In genomic region chr2:186946896-186947467, GRCh38 we compare ENCODE assay signal across 25 cellular contexts.
DNase-seq lines count a peak whose midpoint lies in the region; ATAC-seq, FAIRE-seq and TF ChIP-seq lines count a peak whose summit lies in the region.
"Had no signal": no experiment of that assay in that cellular context is flagged by ENCODE, and none has a peak within 500 bp of the region (broad histone marks: within the 10 kb centered on the region; RNA-seq: fewer than 3 reads in every experiment).

No MANE protein-coding gene starts in this region.

- no peak overlapping the region for H3K4me3 Mint-ChIP-seq in GM23338
- H3K4me3 Mint-ChIP-seq: CD4-positive, alpha-beta T cell; IgD-negative memory B cell; T-cell; T-helper 2 cell treated with Interferon-gamma antibody and Interleukin-4, amounts not matched to agents 5 μg/mL and 100 μg/mL, for 36 hours had no signal

- H3K4me1 Mint-ChIP-seq in GM23338, result no peaks in the 10 kb centered on the region

- H3K4me2 ChIP-seq in GM23338, result no peak overlapping the region
- H3K4me2 ChIP-seq: BLaER1 had no signal

- no peaks in the 10 kb centered on the region for H3K36me3 ChIP-seq in GM23338 (ENCODE audit: insufficient read depth)
- no peaks in the 10 kb centered on the region for H3K36me3 ChIP-seq in bronchial epithelial cell (ENCODE audit: control insufficient read depth, insufficient read depth, low read length)
- no peaks in the 10 kb centered on the region for H3K36me3 ChIP-seq in lower lobe of right lung
- H3K36me3 ChIP-seq: BLaER1, Peyer's patch, SJCRH30 had no signal

- peak in 2 of 3 experiments; percentile 15 to 36 for DNase-seq in NCI-H1417 (lab: John Stamatoyannopoulos, UW)
- no peak for DNase-seq in NCI-H1417 treated with DMSO at 0.1 percent for 48 hours (lab: John Stamatoyannopoulos, UW)
- DNase-seq in GM23338 (ENCODE audit: low spot score), result peak; percentile 8
- peak; percentile 7 for DNase-seq in NCI-H510A (lab: John Stamatoyannopoulos, UW)
- DNase-seq in bronchial epithelial cell (ENCODE audit: low read depth), result no peak
- no peak for DNase-seq in DMS79 (lab: John Stamatoyannopoulos, UW)
- DNase-seq in lower lobe of right lung, result no peak
- no peak for DNase-seq in left cardiac atrium
- DNase-seq: ACHN; Caco-2; CD4-positive, alpha-beta T cell; DMS 273 treated with DMSO at 0.1 percent for 48 hours; GDM1; Karpas-422; NCI-H1436; NCI-H2029; NCI-H526; Peyer's patch; SJCRH30; T-cell had no signal

- intact Hi-C loops in lower lobe of right lung (cut with DNase I), result no loop called here
- intact Hi-C loops in left cardiac atrium (cut with DNase I), result no loop called here

- ATAC-seq in GM23338, result no peak; the same call in 2 of the 3 replicates
- no peak for ATAC-seq in lower lobe of right lung
- ATAC-seq in left cardiac atrium, result no peak
- ATAC-seq: T-cell had no signal

- 0 out of 2 replicates have a peak, but pooled peaks cover 3% of the 10 kb centered on the region for H3K9me2 ChIP-seq in GM23338 (ENCODE audit: insufficient read depth)

- H3K27ac ChIP-seq in GM23338 (ENCODE audit: low read depth), result no peak overlapping the region
- no peak overlapping the region for H3K27ac ChIP-seq in lower lobe of right lung
- H3K27ac ChIP-seq: 22Rv1, BLaER1, Peyer's patch, SJCRH30 had no signal

- H2AFZ ChIP-seq in GM23338, result no peak overlapping the region

- TF ChIP-seq CTCF in GM23338 (conservative IDR thresholded peaks at IDR 0.05; ENCODE audit: low read depth in 2 of 2) (no peak), bronchial epithelial cell (IDR thresholded peaks at IDR 0.05; ENCODE audit: insufficient read depth, low read length, severe bottlenecking) (no peak), lower lobe of right lung (IDR thresholded peaks at IDR 0.05) (no peak)

- no peaks in the 10 kb centered on the region for H3K9me3 ChIP-seq in lower lobe of right lung
- H3K9me3 ChIP-seq: BLaER1, Caco-2, Peyer's patch, SJCRH30 had no signal

- no peaks in the 10 kb centered on the region for H4K20me1 ChIP-seq in GM23338 (replicated peaks; ENCODE audit: insufficient read depth)
- H4K20me1 ChIP-seq: BLaER1 had no signal

- H3K27me3 Mint-ChIP-seq in GM23338 (ENCODE audit: insufficient read depth, low read depth, poor library complexity), result no peaks in the 10 kb centered on the region
- H3K27me3 Mint-ChIP-seq: CD4-positive, alpha-beta T cell; IgD-negative memory B cell; T-cell had no signal

- H3F3A ChIP-seq in GM23338 (replicated peaks; ENCODE audit: low read depth), result no peaks in the 10 kb centered on the region

- peak; percentile 32 for FAIRE-seq in bronchial epithelial cell (lab: Jason Lieb, UNC)
- FAIRE-seq: H1 had no signal

- H3K27ac Mint-ChIP-seq in GM23338, result no peak overlapping the region
- H3K27ac Mint-ChIP-seq: CD4-positive, alpha-beta T cell; IgD-negative memory B cell; T-cell; T-helper 2 cell treated with Interferon-gamma antibody and Interleukin-4, amounts not matched to agents 5 μg/mL and 100 μg/mL, for 36 hours had no signal

- no peaks in the 10 kb centered on the region for H3K9me3 Mint-ChIP-seq in GM23338
- H3K9me3 Mint-ChIP-seq: CD4-positive, alpha-beta T cell; T-cell; T-helper 2 cell treated with Interferon-gamma antibody and Interleukin-4, amounts not matched to agents 5 μg/mL and 100 μg/mL, for 36 hours had no signal

- no peaks in the 10 kb centered on the region for H3K27me3 ChIP-seq in GM23338 (ENCODE audit: insufficient read depth)
- no peaks in the 10 kb centered on the region for H3K27me3 ChIP-seq in bronchial epithelial cell (ENCODE audit: control insufficient read depth, insufficient read depth, low read length)
- H3K27me3 ChIP-seq in lower lobe of right lung (ENCODE audit: low read depth), result no peaks in the 10 kb centered on the region
- H3K27me3 ChIP-seq: BLaER1, Peyer's patch, SJCRH30 had no signal

- no peak overlapping the region for H3K4me3 ChIP-seq in GM23338
- H3K4me3 ChIP-seq in bronchial epithelial cell (ENCODE audit: low read depth, low read length), result no peak overlapping the region
- no peak overlapping the region for H3K4me3 ChIP-seq in lower lobe of right lung
- H3K4me3 ChIP-seq: BLaER1, Peyer's patch, SJCRH30 had no signal

- H3K4me1 ChIP-seq in GM23338 (ENCODE audit: insufficient read depth), result no peaks in the 10 kb centered on the region
- H3K4me1 ChIP-seq in lower lobe of right lung, result no peaks in the 10 kb centered on the region
- H3K4me1 ChIP-seq: BLaER1, Caco-2, Peyer's patch, SJCRH30 had no signal

- H3K36me3 Mint-ChIP-seq in GM23338 (ENCODE audit: low read depth), result no peaks in the 10 kb centered on the region
- H3K36me3 Mint-ChIP-seq: IgD-negative memory B cell, T-cell had no signal

- no peaks in the 10 kb centered on the region for H3K79me2 ChIP-seq in GM23338 (replicated peaks; ENCODE audit: insufficient read depth)

TF ChIP-seq in GM23338, 12 proteins besides CTCF, POLR2A, EP300 and RAD21:
- no peak for TF ChIP-seq EZH2phosphoT487 (IDR thresholded peaks at IDR 0.05; ENCODE audit: unreplicated experiment)
- no peak for TF ChIP-seq ETS1 (IDR thresholded peaks at IDR 0.05)

Comparison
In these comparisons a context has a peak if more than half of its experiments do, and no peak if none do; other contexts are left out.
1. DNase-seq: peak in NCI-H1417 (2 of 3), GM23338 (single experiment) and NCI-H510A (single experiment); none in NCI-H1417 treated with DMSO at 0.1 percent for 48 hours (single experiment), bronchial epithelial cell (single experiment), DMS79 (single experiment), lower lobe of right lung (single experiment) and left cardiac atrium (single experiment).